ENCODE assay signal across 9 cellular contexts in genomic region chr5:474826-475661, GRCh38. TPM values are rescaled to one million over a fixed set of nuclear protein-coding genes. Genes with fewer than 3 reads are reported as not detected.
DNase-seq lines count a peak whose midpoint lies in the region; ATAC-seq and TF ChIP-seq lines count a peak whose summit lies in the region.
"Had no signal": no experiment of that assay in that cellular context is flagged by ENCODE, and none has a peak within 500 bp of the region (broad histone marks: within the 10 kb centered on the region; RNA-seq: fewer than 3 reads in every experiment).

No MANE protein-coding gene starts in this region.

- H3K27ac ChIP-seq in SK-N-MC: no peak overlapping the region
- H3K27ac ChIP-seq in psoas muscle: no peak overlapping the region
- no peak overlapping the region for H3K27ac ChIP-seq in testis
- H3K27ac ChIP-seq: 22Rv1 had no signal

- H3K36me3 ChIP-seq in SK-N-MC (ENCODE audit: insufficient read depth, low read length): peaks cover 12% of the 10 kb centered on the region; the same call in 1 of the 2 replicates
- peaks cover 0 to 10% of the 10 kb centered on the region in 2 donors for H3K36me3 ChIP-seq in psoas muscle (ENCODE audit: insufficient read depth in 1 of 2, low read depth in 1 of 2)
- H3K36me3 ChIP-seq in testis (ENCODE audit: low read depth, missing control alignments): no peaks in the 10 kb centered on the region

- DNase-seq in DMS53 (lab: John Stamatoyannopoulos, UW): peak; percentile 50
- DNase-seq in DMS53 treated with DMSO at 0.1 percent for 48 hours (lab: John Stamatoyannopoulos, UW; ENCODE audit: unreplicated experiment): no peak
- no peak for DNase-seq in SK-N-MC (ENCODE audit: low read depth, low spot score)
- peak; percentile 14 for DNase-seq in fibroblast of the aortic adventitia (ENCODE audit: low read depth)
- DNase-seq in psoas muscle: peak; percentile 30 to 49
- DNase-seq in testis: no peak
- DNase-seq in cerebellar nuclear complex (lab: John Stamatoyannopoulos, UW): no peak

- TF ChIP-seq POLR2A in testis (IDR thresholded peaks at IDR 0.05): no peak

- H3K4me1 ChIP-seq in psoas muscle (peaks cover 14% of the 10 kb centered on the region), testis (peaks cover 15% of the 10 kb centered on the region)

- H3K9ac ChIP-seq in SK-N-MC (ENCODE audit: insufficient read length): no peak overlapping the region

- H3K9me3 ChIP-seq in SK-N-MC (ENCODE audit: low read depth, low read length) (no peaks in the 10 kb centered on the region), psoas muscle (no peaks in the 10 kb centered on the region), testis (no peaks in the 10 kb centered on the region)

- H3K4me3 ChIP-seq in SK-N-MC: 0 out of 2 replicates have a peak overlapping the region, but pooled peaks have one; percentile 30
- H3K4me3 ChIP-seq in fibroblast of the aortic adventitia (ENCODE audit: low read depth, low read length): peak overlapping the region; percentile 52
- H3K4me3 ChIP-seq in psoas muscle: peak overlapping the region; percentile 38
- H3K4me3 ChIP-seq in testis: no peak overlapping the region

- ATAC-seq in psoas muscle (no peak), HG03175 (IDR thresholded peaks at IDR 0.05; ENCODE audit: unreplicated experiment) (no peak)

- intact Hi-C loops in psoas muscle (cut with DNase I): loop anchor here (10.0 kb wide), 1 partner anchor 140 kb away; the partner anchor contains the start of gene CEP72 (in 2 of the 2)
- intact Hi-C loops in testis (cut with DNase I; ENCODE audit: low total_unique reads): no loop called here

- TF ChIP-seq CTCF in fibroblast of the aortic adventitia (IDR thresholded peaks at IDR 0.05; ENCODE audit: insufficient read depth, low read length): no peak
- no peak for TF ChIP-seq CTCF in psoas muscle (IDR thresholded peaks at IDR 0.05)
- no peak for TF ChIP-seq CTCF in testis (IDR thresholded peaks at IDR 0.05)

- 14 to 24% (median 23%) methylated on average over 41 to 50 of the region's 50 CpGs for WGBS in psoas muscle, 3 donors
- 5 to 24% methylated on average over 17 to 46 of the region's 50 CpGs for WGBS in testis, 2 donors

- peaks cover 0 to 52% (median 33%) of the 10 kb centered on the region in 3 donors for H3K27me3 ChIP-seq in psoas muscle (ENCODE audit: insufficient read depth in 3 of 3, low read length in 2 of 3)
- H3K27me3 ChIP-seq in testis: no peaks in the 10 kb centered on the region

RNA-seq across cellular contexts. Expression of gene EXOC3, which starts 32.1 kb away (rescaled TPM):
- total RNA-seq in fibroblast of the aortic adventitia (ENCODE audit: low replicate concordance) (30.1 and 39.8 TPM in 2 replicates), psoas muscle (10 to 100 TPM; 55.8 to 62.7 (median 59.1) TPM), testis (100 to 1,000 TPM; 120 to 122 TPM)
- polyA plus RNA-seq in psoas muscle (10 to 100 TPM; 38.2 to 63.4 (median 49.4) TPM), testis (ENCODE audit: insufficient read depth, low read depth, low replicate concordance) (111 TPM)

RNA-seq across cellular contexts. Expression of gene SLC9A3, which starts 49.2 kb away (rescaled TPM):
- 0.25 and 1.8 TPM in 2 replicates for total RNA-seq in fibroblast of the aortic adventitia (ENCODE audit: low replicate concordance)
- 1 to 10 TPM in 2 of 4 donors, under 1 TPM in 2; 0.81 to 1.7 (median 1.0) TPM for total RNA-seq in psoas muscle
- 1 to 10 TPM; 1.2 to 1.7 (median 1.6) TPM for polyA plus RNA-seq in psoas muscle
- total RNA-seq in testis: 1 to 10 TPM; 2.3 to 3.8 TPM
- 2.6 TPM for polyA plus RNA-seq in testis (ENCODE audit: insufficient read depth, low read depth, low replicate concordance)

Comparison
In these comparisons a context has a peak if more than half of its experiments do, and no peak if none do; other contexts are left out.
1. DNase-seq: peak in DMS53 (single experiment), fibroblast of the aortic adventitia (single experiment) and psoas muscle (2 of 2); none in DMS53 treated with DMSO at 0.1 percent for 48 hours (single experiment), SK-N-MC (single experiment), testis (single experiment) and cerebellar nuclear complex (0 of 2).
2. H3K4me3 ChIP-seq: peak in SK-N-MC (single experiment), fibroblast of the aortic adventitia (single experiment) and psoas muscle (single experiment); none in testis (0 of 2).